8 cellular contexts compared by ENCODE assay signal in the genomic region with DNA sequence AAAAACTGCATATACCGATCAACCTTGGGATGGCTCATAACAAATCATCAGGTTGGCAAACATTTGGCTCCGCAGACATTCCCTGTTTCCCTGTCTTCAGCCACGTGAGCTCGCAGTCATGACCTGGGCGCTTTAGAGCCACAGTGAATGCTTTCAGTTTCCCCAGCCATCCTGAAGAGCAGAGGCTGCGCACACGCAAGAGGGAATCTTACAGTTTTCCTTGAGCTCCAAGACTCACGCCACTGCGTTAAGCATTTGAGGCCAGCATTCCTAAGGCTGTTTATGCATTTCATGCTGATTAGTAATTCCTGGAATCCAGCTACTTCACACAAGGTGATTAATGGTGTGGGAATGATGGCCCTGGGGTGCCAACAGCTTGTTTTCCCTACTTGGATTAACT.
DNase-seq lines count a peak whose midpoint lies in the region; ATAC-seq and TF ChIP-seq lines count a peak whose summit lies in the region.

No MANE protein-coding gene starts in this region.

- H3K27ac ChIP-seq in ACC112 (ENCODE audit: low read depth, low read length) (peak overlapping the region; percentile 83), IMR-90 (ENCODE audit: insufficient read depth, low read length) (peak overlapping the region; percentile 95), colonic mucosa (peak overlapping the region; percentile 3), lower lobe of right lung (peak overlapping the region; percentile 11), prostate gland (no peak overlapping the region)

- H2BK15ac ChIP-seq in IMR-90 (ENCODE audit: low read depth, low read length) = peak overlapping the region; percentile 87

- H3K9ac ChIP-seq in IMR-90 (ENCODE audit: low read depth, low read length) (peak overlapping the region; percentile 55), colonic mucosa (ENCODE audit: low read depth in 2 of 2, low read length in 2 of 2) (no peak overlapping the region)

- peak overlapping the region; percentile 96 for H3K56ac ChIP-seq in IMR-90 (ENCODE audit: extremely low read depth, insufficient read depth, low read length)

- H4K91ac ChIP-seq in IMR-90 (ENCODE audit: insufficient read depth, low read depth, low read length) = peak overlapping the region; percentile 99

- peaks cover 35 to 63% of the 10 kb centered on the region in 2 experiments for H3K79me1 ChIP-seq in IMR-90 (ENCODE audit: low read depth in 1 of 2, low read length in 2 of 2)

- H3K4me1 ChIP-seq in ACC112 (ENCODE audit: control insufficient read depth, insufficient read depth, low read length, unreplicated experiment) = peaks cover 47% of the 10 kb centered on the region
- peaks cover 43% of the 10 kb centered on the region for H3K4me1 ChIP-seq in IMR-90 (ENCODE audit: control insufficient read depth, insufficient read depth, low read length)
- H3K4me1 ChIP-seq in colonic mucosa = peaks cover 14% of the 10 kb centered on the region
- no peaks in the 10 kb centered on the region for H3K4me1 ChIP-seq in lower lobe of right lung
- no peaks in the 10 kb centered on the region for H3K4me1 ChIP-seq in prostate gland (replicated peaks)

- H3K79me2 ChIP-seq in ACC112 (ENCODE audit: control insufficient read depth, insufficient read depth, low read length, unreplicated experiment) = no peaks in the 10 kb centered on the region

- ATAC-seq in IMR-90 (ENCODE audit: low read depth) (peak; percentile 75), lower lobe of right lung (peak; percentile 68 to 76)

- peaks cover 42% of the 10 kb centered on the region for H3K9me1 ChIP-seq in IMR-90 (ENCODE audit: insufficient read depth, low read length)

- no peaks in the 10 kb centered on the region for H4K20me1 ChIP-seq in IMR-90 (ENCODE audit: insufficient read depth, low read length)

- peaks cover 34% of the 10 kb centered on the region; the same call in 1 of the 2 replicates for H3K36me3 ChIP-seq in ACC112 (ENCODE audit: insufficient read depth, low read length)
- peaks cover 31% of the 10 kb centered on the region for H3K36me3 ChIP-seq in IMR-90 (ENCODE audit: control insufficient read depth, insufficient read depth, low read length)
- H3K36me3 ChIP-seq in colonic mucosa = no peaks in the 10 kb centered on the region
- H3K36me3 ChIP-seq in lower lobe of right lung = no peaks in the 10 kb centered on the region
- H3K36me3 ChIP-seq in prostate gland = no peaks in the 10 kb centered on the region

- 0% methylated on average over 7 of the region's 9 CpGs; no CpG with 5 or more reads in 1 of the 2 experiments for WGBS in IMR-90 (ENCODE audit: extremely low coverage in 2 of 2, insufficient read length in 1 of 2), 2 experiments
- WGBS in prostate gland = 86% methylated on average over 9 of the region's 9 CpGs

- peak overlapping the region; percentile 98 for H3K18ac ChIP-seq in IMR-90 (ENCODE audit: low read depth, low read length)

- H3K4me3 ChIP-seq in ACC112 (ENCODE audit: low read depth, low read length) = peak overlapping the region; percentile 39; the same call in 1 of the 2 replicates
- peak overlapping the region; percentile 1; the same call in 1 of the 2 replicates for H3K4me3 ChIP-seq in IMR-90 (ENCODE audit: insufficient read depth, low read depth, low read length)
- no peak overlapping the region for H3K4me3 ChIP-seq in colonic mucosa
- H3K4me3 ChIP-seq in lower lobe of right lung = no peak overlapping the region
- H3K4me3 ChIP-seq in prostate gland = no peak overlapping the region

- H4K5ac ChIP-seq in IMR-90 (ENCODE audit: low read depth, low read length) = peak overlapping the region; percentile 98

- POLR2A ChIA-PET in IMR-90 (lab: Charles Lee; ENCODE audit: unreplicated experiment) = interaction anchor here (0.6 to 1.9 kb wide), 11 partner anchors 8 to 143 kb away, joined by 3 to 7 read pairs (median 3); no protein-coding TSS in a partner anchor

- intact Hi-C loops in IMR-90 (cut with micrococcal nuclease) (loop anchor here (1.0 to 10.0 kb wide), 5 partner anchors 54 to 336 kb away; a partner anchor contains a TSS), colonic mucosa (cut with DNase I) (no loop called here), lower lobe of right lung (cut with DNase I) (no loop called here), prostate gland (cut with DNase I) (loop anchor here (5.0 kb wide), 1 partner anchor 93 kb away; a partner anchor contains a TSS)

- peak overlapping the region; percentile 96 for H2BK5ac ChIP-seq in IMR-90 (ENCODE audit: low read depth, low read length, poor library complexity, severe bottlenecking)

- CTCF ChIA-PET in IMR-90 (lab: Yijun Ruan, JAX) = interaction anchor here (0.7 to 1.0 kb wide), 3 partner anchors 31 to 1510 kb away, joined by 3 to 4 read pairs (median 4); no protein-coding TSS in a partner anchor

- H3K9me3 ChIP-seq in IMR-90 (ENCODE audit: control insufficient read depth, insufficient read depth, low read length) (no peaks in the 10 kb centered on the region), colonic mucosa (no peaks in the 10 kb centered on the region), lower lobe of right lung (no peaks in the 10 kb centered on the region), prostate gland (no peaks in the 10 kb centered on the region)

- peak overlapping the region; percentile 99 for H3K14ac ChIP-seq in IMR-90 (replicated peaks; ENCODE audit: low read depth, low read length)

- H3K23ac ChIP-seq in IMR-90 (ENCODE audit: low read depth, low read length) = peak overlapping the region; percentile 98

- peak overlapping the region; percentile 90 for H2AK9ac ChIP-seq in IMR-90 (replicated peaks; ENCODE audit: low read depth, low read length, poor library complexity)

- H3K27me3 ChIP-seq in ACC112 (ENCODE audit: insufficient read depth, low read length) = no peaks in the 10 kb centered on the region
- H3K27me3 ChIP-seq in IMR-90 (ENCODE audit: control insufficient read depth, insufficient read depth, low read length) = no peaks in the 10 kb centered on the region
- H3K27me3 ChIP-seq in colonic mucosa = no peaks in the 10 kb centered on the region
- H3K27me3 ChIP-seq in lower lobe of right lung (ENCODE audit: low read depth) = no peaks in the 10 kb centered on the region
- H3K27me3 ChIP-seq in prostate gland (replicated peaks; ENCODE audit: insufficient read depth) = no peaks in the 10 kb centered on the region

- TF ChIP-seq CTCF in IMR-90 (conservative IDR thresholded peaks at IDR 0.05; ENCODE audit: low read depth, low read length) = no peak
- no peak for TF ChIP-seq CTCF in colonic mucosa (IDR thresholded peaks at IDR 0.05)
- TF ChIP-seq CTCF in lower lobe of right lung (IDR thresholded peaks at IDR 0.05) = no peak
- no peak for TF ChIP-seq CTCF in prostate gland (IDR thresholded peaks at IDR 0.05)

- DNase-seq in IMR-90 = peak; percentile 100
- no peak for DNase-seq in colonic mucosa
- no peak for DNase-seq in lower lobe of right lung
- no peak for DNase-seq in RPMI8226
- no peak for DNase-seq in SIG-M5 treated with dmso at 0.1 percent for 504 hours (lab: John Stamatoyannopoulos, UW; ENCODE audit: unreplicated experiment)
- no peak for DNase-seq in SKM-1 treated with dmso at 0.1 percent for 144 hours (lab: John Stamatoyannopoulos, UW; ENCODE audit: unreplicated experiment)
- DNase-seq in prostate gland (ENCODE audit: low spot score) = no peak

- TF ChIP-seq POLR2A in IMR-90 (IDR thresholded peaks at IDR 0.05; ENCODE audit: low read depth, low read length) (peak; percentile 68), prostate gland (IDR thresholded peaks at IDR 0.05) (no peak)

- H3K4ac ChIP-seq in IMR-90 (ENCODE audit: low read depth, low read length) = peak overlapping the region; percentile 100

- peak overlapping the region; percentile 46 for H3K4me2 ChIP-seq in IMR-90 (ENCODE audit: low read depth, low read length)

- dilution Hi-C loops in IMR-90 (cut with HindIII; ENCODE audit: low sequenced_read_pairs, unreplicated experiment) = no loop called here

- H2BK120ac ChIP-seq in IMR-90 (ENCODE audit: low read depth, low read length) = peak overlapping the region; percentile 99

- peak overlapping the region; percentile 100 for H2AK5ac ChIP-seq in IMR-90 (ENCODE audit: low read depth, low read length)

- H4K8ac ChIP-seq in IMR-90 (ENCODE audit: low read depth in 2 of 2, low read length in 2 of 2) = peak overlapping the region; percentile 71 to 98

- TF ChIP-seq RAD21 in IMR-90 (IDR thresholded peaks at IDR 0.05; ENCODE audit: low read length) = peak; percentile 21; the same call in 1 of the 2 replicates

- peak overlapping the region; percentile 99 for H2BK20ac ChIP-seq in IMR-90 (ENCODE audit: low read depth, low read length)

- in situ Hi-C loops in IMR-90 (cut with MboI; ENCODE audit: low sequenced_read_pairs) = no loop called here

- H2AFZ ChIP-seq in ACC112 (ENCODE audit: low read length, unreplicated experiment) (peak overlapping the region; percentile 43), IMR-90 (replicated peaks; ENCODE audit: low read length, poor library complexity) (peak overlapping the region; percentile 47)

- BruUV-seq in IMR-90 (replicated peaks; lab: Mats Ljungman, UMichigan) = no TSS peak

TF ChIP-seq in IMR-90, 13 proteins besides CTCF, POLR2A, EP300 and RAD21 (continues in another document):
- TF ChIP-seq CEBPB (IDR thresholded peaks at IDR 0.05; ENCODE audit: low read depth, low read length) (peak; percentile 42; the same call in 1 of the 2 replicates), NFE2L2 (IDR thresholded peaks at IDR 0.05; ENCODE audit: low read depth, low read length) (peak; percentile 32; the same call in 1 of the 2 replicates), CHD1 (IDR thresholded peaks at IDR 0.05; ENCODE audit: low read depth, low read length) (no peak; the same call in 1 of the 2 replicates), RCOR1 (IDR thresholded peaks at IDR 0.05; ENCODE audit: insufficient replicate concordance, low read length) (no peak), FOS (IDR thresholded peaks at IDR 0.05; ENCODE audit: low read depth, low read length) (peak; percentile 88), SMC3 (IDR thresholded peaks at IDR 0.05; ENCODE audit: low read depth, low read length) (peak; percentile 18; the same call in 1 of the 2 replicates), MAFK (IDR thresholded peaks at IDR 0.05; ENCODE audit: low read depth, low read length) (peak; percentile 33; the same call in 1 of the 2 replicates), MXI1 (IDR thresholded peaks at IDR 0.05; ENCODE audit: borderline replicate concordance, low read depth, low read length) (peak; percentile 83), RFX5 (IDR thresholded peaks at IDR 0.05; ENCODE audit: low read depth, low read length) (no peak), BHLHE40 (IDR thresholded peaks at IDR 0.05; ENCODE audit: low read depth, low read length) (peak; percentile 79), MAZ (IDR thresholded peaks at IDR 0.05; ENCODE audit: borderline replicate concordance, low read depth, low read length) (peak; percentile 30; the same call in 1 of the 2 replicates)

Comparison
In these comparisons a context has a peak if more than half of its experiments do, and no peak if none do; other contexts are left out.
1. H3K27ac ChIP-seq: peak in ACC112 (single experiment), IMR-90 (single experiment), colonic mucosa (single experiment) and lower lobe of right lung (single experiment); none in prostate gland (0 of 2).
2. H3K4me3 ChIP-seq: peak in ACC112 (single experiment) and IMR-90 (single experiment); none in colonic mucosa (single experiment), lower lobe of right lung (single experiment) and prostate gland (0 of 2).
3. intact Hi-C loops: an anchor here in IMR-90 (1.0 to 10.0 kb wide) and prostate gland (5.0 kb wide); none called in colonic mucosa and lower lobe of right lung.